17 cellular contexts compared by ENCODE assay signal in genomic region chr7:101988513-101988912, GRCh38.
DNase-seq lines count a peak whose midpoint lies in the region; FAIRE-seq and TF ChIP-seq lines count a peak whose summit lies in the region.
"Had no signal": no experiment of that assay in that cellular context is flagged by ENCODE, and none has a peak within 500 bp of the region (broad histone marks: within the 10 kb centered on the region; RNA-seq: fewer than 3 reads in every experiment).

No MANE protein-coding gene starts in this region.

- H3K36me3 ChIP-seq in astrocyte (ENCODE audit: insufficient read depth, low read length), result peaks cover 2% of the 10 kb centered on the region
- no peaks in the 10 kb centered on the region for H3K36me3 ChIP-seq in smooth muscle cell (ENCODE audit: low read depth)
- no peaks in the 10 kb centered on the region for H3K36me3 ChIP-seq in testis (ENCODE audit: low read depth, missing control alignments)
- no peaks in the 10 kb centered on the region for H3K36me3 ChIP-seq in left ventricle myocardium inferior

- H2BK5ac ChIP-seq in H9 (ENCODE audit: insufficient read length, low read length), result no peak overlapping the region

- H3K27ac ChIP-seq in H9 (ENCODE audit: insufficient read length, low read depth, low read length) (no peak overlapping the region), astrocyte (ENCODE audit: low read depth, low read length) (no peak overlapping the region), smooth muscle cell (ENCODE audit: low read depth) (peak overlapping the region; percentile 91), testis (no peak overlapping the region), left ventricle myocardium inferior (replicated peaks) (no peak overlapping the region)
- H3K27ac ChIP-seq: 22Rv1 had no signal

- no peak overlapping the region for H3K14ac ChIP-seq in H9 (ENCODE audit: insufficient read depth, low read length)

- H3K27me3 Mint-ChIP-seq in T-helper 1 cell treated with Interleukin-12 subunit alpha and Interleukin-12 subunit beta and Interleukin-4 antibody, amounts not matched to agents 30 μg/mL and 1 μg/mL, for 36 hours (ENCODE audit: low read depth), result no peaks in the 10 kb centered on the region
- H3K27me3 Mint-ChIP-seq in H9 (ENCODE audit: low read depth) (no peaks in the 10 kb centered on the region), astrocyte (ENCODE audit: low read depth, unreplicated experiment) (no peaks in the 10 kb centered on the region)

- no peak overlapping the region for H2AFZ ChIP-seq in H9 (ENCODE audit: low read length)
- no peak overlapping the region for H2AFZ ChIP-seq in astrocyte (ENCODE audit: low read depth, low read length)
- H2AFZ ChIP-seq in smooth muscle cell (ENCODE audit: low read depth), result no peak overlapping the region

- H2AK5ac ChIP-seq in H9 (ENCODE audit: insufficient read length, low read length), result no peak overlapping the region

- no peak overlapping the region for H3K23ac ChIP-seq in H9 (ENCODE audit: insufficient read length, low read depth, low read length)

- no peaks in the 10 kb centered on the region for H3K36me3 Mint-ChIP-seq in T-helper 1 cell treated with Interleukin-12 subunit alpha and Interleukin-12 subunit beta and Interleukin-4 antibody, amounts not matched to agents 30 μg/mL and 1 μg/mL, for 36 hours (ENCODE audit: low read depth)
- H3K36me3 Mint-ChIP-seq in H9 (ENCODE audit: insufficient read depth in 1 of 3, low read depth in 3 of 3), result peaks cover 6 to 17% (median 12%) of the 10 kb centered on the region in 3 experiments; a peak in 6 of 7 replicates
- H3K36me3 Mint-ChIP-seq in astrocyte (ENCODE audit: low read depth, unreplicated experiment), result peaks cover 10% of the 10 kb centered on the region

- H3K9ac ChIP-seq in H9 (ENCODE audit: extremely low read depth, insufficient read length, low read length) (no peak overlapping the region), astrocyte (ENCODE audit: low read length) (no peak overlapping the region), smooth muscle cell (ENCODE audit: low read depth) (peak overlapping the region; percentile 54)

- H3K4me3 Mint-ChIP-seq in T-helper 1 cell treated with Interleukin-12 subunit alpha and Interleukin-12 subunit beta and Interleukin-4 antibody, amounts not matched to agents 30 μg/mL and 1 μg/mL, for 36 hours, result no peak overlapping the region
- no peak overlapping the region for H3K4me3 Mint-ChIP-seq in H9
- no peak overlapping the region for H3K4me3 Mint-ChIP-seq in astrocyte (ENCODE audit: unreplicated experiment)

- no peak overlapping the region for H3K18ac ChIP-seq in H9 (ENCODE audit: insufficient read length, low read depth, low read length)

- peaks cover 24% of the 10 kb centered on the region for H3F3A ChIP-seq in smooth muscle cell (ENCODE audit: low read depth)

- intact Hi-C loops in testis (cut with DNase I; ENCODE audit: low total_unique reads) (no loop called here), left ventricle myocardium inferior (cut with micrococcal nuclease) (no loop called here)

- peaks cover 14% of the 10 kb centered on the region; the same call in 1 of the 2 replicates for H3K4me1 ChIP-seq in H9 (ENCODE audit: insufficient read depth, low read length)
- H3K4me1 ChIP-seq in astrocyte (ENCODE audit: insufficient read depth, low read length), result peaks cover 3% of the 10 kb centered on the region
- H3K4me1 ChIP-seq in smooth muscle cell (ENCODE audit: low read depth), result peaks cover 25% of the 10 kb centered on the region
- no peaks in the 10 kb centered on the region for H3K4me1 ChIP-seq in testis
- H3K4me1 ChIP-seq in left ventricle myocardium inferior, result peaks cover 21% of the 10 kb centered on the region

- peaks cover 4% of the 10 kb centered on the region for H3K79me1 ChIP-seq in H9 (ENCODE audit: insufficient read depth, low read depth, low read length, poor library complexity, severe bottlenecking)

- H4K5ac ChIP-seq in H9 (ENCODE audit: insufficient read length, low read depth, low read length), result no peak overlapping the region

- no peak overlapping the region for H3K4ac ChIP-seq in H9 (ENCODE audit: low read depth, low read length)

- no peaks in the 10 kb centered on the region for H3K9me3 Mint-ChIP-seq in T-helper 1 cell treated with Interleukin-12 subunit alpha and Interleukin-12 subunit beta and Interleukin-4 antibody, amounts not matched to agents 30 μg/mL and 1 μg/mL, for 36 hours
- H3K9me3 Mint-ChIP-seq in H9 (peaks cover 0 to 2% of the 10 kb centered on the region in 2 experiments; a peak in 1 of 5 replicates), astrocyte (ENCODE audit: unreplicated experiment) (peaks cover 1% of the 10 kb centered on the region)

- no peaks in the 10 kb centered on the region for H3K9me3 ChIP-seq in H9 (ENCODE audit: control insufficient read depth, low read depth, low read length)
- H3K9me3 ChIP-seq in astrocyte (ENCODE audit: insufficient read depth, low read depth, low read length), result no peaks in the 10 kb centered on the region
- no peaks in the 10 kb centered on the region for H3K9me3 ChIP-seq in smooth muscle cell (replicated peaks; ENCODE audit: low read depth)
- no peaks in the 10 kb centered on the region for H3K9me3 ChIP-seq in testis
- H3K9me3 ChIP-seq in left ventricle myocardium inferior (replicated peaks), result no peaks in the 10 kb centered on the region

- no peak overlapping the region for H2BK15ac ChIP-seq in H9 (ENCODE audit: low read depth, low read length)

- H2BK12ac ChIP-seq in H9 (ENCODE audit: insufficient read length, low read depth, low read length), result no peak overlapping the region

- no peak overlapping the region for H3K56ac ChIP-seq in H9 (ENCODE audit: insufficient read length, low read depth, low read length)

- no peak overlapping the region for H3T11ph ChIP-seq in H9 (ENCODE audit: low read length)

- H4K8ac ChIP-seq in H9 (replicated peaks; ENCODE audit: insufficient read length, low read depth, low read length), result no peak overlapping the region

- H2BK120ac ChIP-seq in H9 (ENCODE audit: low read depth, low read length, poor library complexity, severe bottlenecking), result no peak overlapping the region

- H2BK20ac ChIP-seq in H9 (ENCODE audit: low read depth, low read length, poor library complexity, severe bottlenecking), result no peak overlapping the region

- H4K91ac ChIP-seq in H9 (ENCODE audit: insufficient read length, low read depth, low read length), result no peak overlapping the region

- no peak for FAIRE-seq in astrocyte (lab: Jason Lieb, UNC)

- TF ChIP-seq CTCF in H9 (conservative IDR thresholded peaks at IDR 0.05), result no peak
- no peak for TF ChIP-seq CTCF in astrocyte (IDR thresholded peaks at IDR 0.05; ENCODE audit: insufficient read depth, low read depth, low read length)
- TF ChIP-seq CTCF in smooth muscle cell (IDR thresholded peaks at IDR 0.05; ENCODE audit: borderline replicate concordance, insufficient read depth, poor library complexity, severe bottlenecking), result no peak
- TF ChIP-seq CTCF in testis (IDR thresholded peaks at IDR 0.05), result no peak
- no peak for TF ChIP-seq CTCF in left ventricle myocardium inferior (IDR thresholded peaks at IDR 0.05; ENCODE audit: borderline replicate concordance)

- peaks cover 7% of the 10 kb centered on the region for H3K4me1 Mint-ChIP-seq in T-helper 1 cell treated with Interleukin-12 subunit alpha and Interleukin-12 subunit beta and Interleukin-4 antibody, amounts not matched to agents 30 μg/mL and 1 μg/mL, for 36 hours (ENCODE audit: low read depth)
- peaks cover 38 to 44% of the 10 kb centered on the region in 2 experiments for H3K4me1 Mint-ChIP-seq in H9
- peaks cover 30% of the 10 kb centered on the region for H3K4me1 Mint-ChIP-seq in astrocyte (ENCODE audit: low read depth, unreplicated experiment)

- DNase-seq in T-helper 1 cell (no peak), H9 (no peak), astrocyte (ENCODE audit: low read depth) (no peak), smooth muscle cell (lab: John Stamatoyannopoulos, UW; ENCODE audit: unreplicated experiment) (no peak), testis (no peak), NCI-H524 treated with DMSO at 0.1 percent for 48 hours (lab: John Stamatoyannopoulos, UW) (no peak), left ventricle myocardium inferior (no peak)
- DNase-seq: DMS 273 treated with DMSO at 0.1 percent for 48 hours; HCEC 1CT; NCI-H1417; NCI-H2029; NCI-H2171; NCI-H446; NK-92 treated with Interleukin-12 subunit alpha and Interleukin-12 subunit beta, amount 100 ng/mL, for 24 hours; PC-3 had no signal

- no peak for TF ChIP-seq POLR2A in testis (IDR thresholded peaks at IDR 0.05)

- WGBS in H9 (ENCODE audit: extremely low coverage, insufficient read length, low lambda C conversion rate), result no CpG with 5 or more reads among the region's 9 CpGs
- WGBS in smooth muscle cell (ENCODE audit: low lambda C conversion rate), result 77% methylated on average over 9 of the region's 9 CpGs
- WGBS in testis, 2 donors, result 90 to 95% methylated on average over 9 of the region's 9 CpGs

- H3K4me2 ChIP-seq in H9 (ENCODE audit: insufficient read depth, insufficient read length, low read length), result no peak overlapping the region
- no peak overlapping the region for H3K4me2 ChIP-seq in astrocyte (ENCODE audit: low read length)
- peak overlapping the region; percentile 55 for H3K4me2 ChIP-seq in smooth muscle cell

- H3K79me2 ChIP-seq in H9 (ENCODE audit: insufficient read depth, low read length) (peaks cover 2% of the 10 kb centered on the region; the same call in 1 of the 2 replicates), astrocyte (ENCODE audit: insufficient read depth, low read length) (peaks cover 12% of the 10 kb centered on the region), smooth muscle cell (ENCODE audit: low read depth) (peaks cover 62% of the 10 kb centered on the region)

- peak overlapping the region; percentile 1 for H3K27ac Mint-ChIP-seq in T-helper 1 cell treated with Interleukin-12 subunit alpha and Interleukin-12 subunit beta and Interleukin-4 antibody, amounts not matched to agents 30 μg/mL and 1 μg/mL, for 36 hours
- H3K27ac Mint-ChIP-seq in H9 (peak overlapping the region in 2 of 3 experiments; percentile 7 to 95; a peak in 1 of 7 replicates), astrocyte (ENCODE audit: unreplicated experiment) (peak overlapping the region; percentile 53)

- H3K27me3 ChIP-seq in H9 (ENCODE audit: insufficient read depth, low read length) (no peaks in the 10 kb centered on the region), astrocyte (ENCODE audit: insufficient read depth, low read length) (no peaks in the 10 kb centered on the region), smooth muscle cell (ENCODE audit: low read depth) (no peaks in the 10 kb centered on the region), testis (no peaks in the 10 kb centered on the region), left ventricle myocardium inferior (ENCODE audit: low read depth) (no peaks in the 10 kb centered on the region)

- no peak overlapping the region for H3K4me3 ChIP-seq in astrocyte (ENCODE audit: insufficient read depth, low read depth, low read length)
- H3K4me3 ChIP-seq in smooth muscle cell, result no peak overlapping the region
- H3K4me3 ChIP-seq in testis, result no peak overlapping the region
- H3K4me3 ChIP-seq in left ventricle myocardium inferior, result no peak overlapping the region

- H3K23me2 ChIP-seq in H9 (ENCODE audit: insufficient read length, low read depth, low read length, poor library complexity, severe bottlenecking), result no peaks in the 10 kb centered on the region

- H4K20me1 ChIP-seq in H9 (ENCODE audit: control insufficient read depth, insufficient read depth, insufficient read length), result no peaks in the 10 kb centered on the region
- H4K20me1 ChIP-seq in astrocyte (ENCODE audit: insufficient read depth, low read length), result peaks cover 62% of the 10 kb centered on the region
- H4K20me1 ChIP-seq in smooth muscle cell (ENCODE audit: low read depth), result peaks cover 95% of the 10 kb centered on the region

Comparison
In these comparisons a context has a peak if more than half of its experiments do, and no peak if none do; other contexts are left out.
1. H3K27ac Mint-ChIP-seq: peak in every context shown above with its lines; median percentile 53 in astrocyte; 51 in H9; 1 in T-helper 1 cell treated with Interleukin-12 subunit alpha and Interleukin-12 subunit beta and Interleukin-4 antibody, amounts not matched to agents 30 μg/mL and 1 μg/mL, for 36 hours.